8 cellular contexts compared by ENCODE assay signal in genomic region chr10:71851630-71852095, GRCh38. TPM values are rescaled to one million over a fixed set of nuclear protein-coding genes. Genes with fewer than 3 reads are reported as not detected.
A peak's percentile ranks its signal among the peaks of the same experiment; 100 is the strongest.
DNase-seq lines count a peak whose midpoint lies in the region; ATAC-seq, FAIRE-seq and TF ChIP-seq lines count a peak whose summit lies in the region.
"Not testable (repeated sequence)": the region's sequence is repeated elsewhere in the genome, so short reads cannot be mapped to it uniquely, and the experiment has no call there.

No MANE protein-coding gene starts in this region.

- not testable (repeated sequence) for TF ChIP-seq CTCF in Panc1 (IDR thresholded peaks at IDR 0.05); endothelial cell of umbilical vein (IDR thresholded peaks at IDR 0.05; ENCODE audit: extremely low read depth in 1 of 2, insufficient read depth in 1 of 2, low read depth in 1 of 2, low read length in 2 of 2); liver (IDR thresholded peaks at IDR 0.05; ENCODE audit: low read depth, low read length, missing input control); prostate gland (IDR thresholded peaks at IDR 0.05); uterus (IDR thresholded peaks at IDR 0.05)

- H3K4me3 Mint-ChIP-seq in activated naive CD4-positive, alpha-beta T cell treated with anti-CD3 and anti-CD28 coated beads, Interleukin-2, amount 10 ng/mL, durations not matched to agents 7 days and 5 days: peak overlapping the region; percentile 96

- H3K9me1 ChIP-seq in endothelial cell of umbilical vein (replicated peaks; ENCODE audit: control insufficient read depth, extremely low read depth, insufficient read depth, low read length): not testable (repeated sequence)

- DNase-seq in Panc1 (ENCODE audit: low read depth, low spot score); activated naive CD4-positive, alpha-beta T cell treated with anti-CD3 and anti-CD28 coated beads, Interleukin-2, amount 10 ng/mL, durations not matched to agents 7 days and 5 days; endothelial cell of umbilical vein (ENCODE audit: low read depth, low spot score); prostate gland (ENCODE audit: low spot score); uterus: not testable (repeated sequence)

- FAIRE-seq in endothelial cell of umbilical vein (lab: Jason Lieb, UNC): not testable (repeated sequence)

- H3K27me3 ChIP-seq in Panc1 (ENCODE audit: control insufficient read depth, insufficient read depth, low read length); endothelial cell of umbilical vein (ENCODE audit: control insufficient read depth in 2 of 2, insufficient read depth in 2 of 2, low read length in 2 of 2); liver (ENCODE audit: control insufficient read depth in 4 of 4, insufficient read depth in 4 of 4, low read length in 3 of 4); prostate gland (replicated peaks; ENCODE audit: insufficient read depth); uterus: not testable (repeated sequence)

- H3K36me3 Mint-ChIP-seq in activated naive CD4-positive, alpha-beta T cell treated with anti-CD3 and anti-CD28 coated beads, Interleukin-2, amount 10 ng/mL, durations not matched to agents 7 days and 5 days: not testable (repeated sequence)

- H2AFZ ChIP-seq in endothelial cell of umbilical vein (ENCODE audit: low read depth, low read length): peak overlapping the region; percentile 51

- H3K4me2 ChIP-seq in endothelial cell of umbilical vein (ENCODE audit: insufficient read depth, low read length): peak overlapping the region; percentile 37

- in situ Hi-C loops in Panc1 (cut with HindIII; ENCODE audit: low pct_unique_long_range_greater_than_20kb, low sequenced_read_pairs): not testable (repeated sequence)

- intact Hi-C loops in Panc1 (cut with micrococcal nuclease; ENCODE audit: unreplicated experiment); prostate gland (cut with DNase I); uterus (cut with DNase I; ENCODE audit: low total_unique reads): not testable (repeated sequence)
- intact Hi-C loops in endothelial cell of umbilical vein (cut with micrococcal nuclease): loop anchor here (1.0 to 2.0 kb wide), 2 partner anchors 9 to 45 kb away; no protein-coding TSS in a partner anchor

- H3K9me3 ChIP-seq in Panc1 (ENCODE audit: control insufficient read depth, insufficient read depth, low read depth, low read length); endothelial cell of umbilical vein (replicated peaks; ENCODE audit: control insufficient read depth, insufficient read depth, low read length); liver (ENCODE audit: control insufficient read depth in 4 of 4, low read length in 3 of 4); prostate gland; uterus: not testable (repeated sequence)

- not testable (repeated sequence) for TF ChIP-seq RAD21 in liver (IDR thresholded peaks at IDR 0.05)

- H3K27me3 Mint-ChIP-seq in activated naive CD4-positive, alpha-beta T cell treated with anti-CD3 and anti-CD28 coated beads, Interleukin-2, amount 10 ng/mL, durations not matched to agents 7 days and 5 days: peaks cover 17% of the 10 kb centered on the region

- CTCF ChIA-PET in Panc1 (lab: Charles Lee) (interaction anchor here (1.1 kb wide), 1 partner anchor 29 kb away, joined by 3 read pairs; no protein-coding TSS in a partner anchor), endothelial cell of umbilical vein (lab: Charles Lee) (interaction anchor here (1.0 to 3.6 kb wide), 5 partner anchors 9 to 45 kb away, joined by 4 to 35 read pairs (median 5); no protein-coding TSS in a partner anchor)
- CTCF ChIA-PET in activated naive CD4-positive, alpha-beta T cell treated with anti-CD3 and anti-CD28 coated beads, Interleukin-2, amount 10 ng/mL, durations not matched to agents 7 days and 5 days (lab: Charles Lee): interaction anchor here (0.8 to 1.4 kb wide), 3 partner anchors 9 to 513 kb away, joined by 3 to 5 read pairs (median 4); no protein-coding TSS in a partner anchor

- peaks cover 42% of the 10 kb centered on the region for H3K4me1 Mint-ChIP-seq in activated naive CD4-positive, alpha-beta T cell treated with anti-CD3 and anti-CD28 coated beads, Interleukin-2, amount 10 ng/mL, durations not matched to agents 7 days and 5 days

- not testable (repeated sequence) for TF ChIP-seq POLR2A in endothelial cell of umbilical vein (IDR thresholded peaks at IDR 0.05; ENCODE audit: low read depth, low read length); prostate gland (IDR thresholded peaks at IDR 0.05); uterus (IDR thresholded peaks at IDR 0.05)

- WGBS in liver: 54% methylated on average over 13 of the region's 13 CpGs
- WGBS in prostate gland: 55% methylated on average over 13 of the region's 13 CpGs

- H3K79me2 ChIP-seq in endothelial cell of umbilical vein (ENCODE audit: control insufficient read depth, insufficient read depth, low read length): peaks cover 42% of the 10 kb centered on the region

- H3K4me3 ChIP-seq in Panc1 (ENCODE audit: low read depth in 2 of 2, low read length in 2 of 2): peak overlapping the region; percentile 78 to 86
- H3K4me3 ChIP-seq in endothelial cell of umbilical vein (replicated peaks in 1 of 3; ENCODE audit: insufficient read depth in 1 of 3, low read depth in 1 of 3, low read length in 3 of 3): not testable (repeated sequence)
- H3K4me3 ChIP-seq in liver (ENCODE audit: low read depth in 1 of 3, low read length in 3 of 3): peak overlapping the region in 1 of 3 donors; percentile 7
- H3K4me3 ChIP-seq in prostate gland: peak overlapping the region; percentile 81 to 97
- H3K4me3 ChIP-seq in uterus: peak overlapping the region; percentile 65 to 88

- not testable (repeated sequence) for H3K27ac Mint-ChIP-seq in activated naive CD4-positive, alpha-beta T cell treated with anti-CD3 and anti-CD28 coated beads, Interleukin-2, amount 10 ng/mL, durations not matched to agents 7 days and 5 days

- peak overlapping the region; percentile 83 for H3K9ac ChIP-seq in endothelial cell of umbilical vein (replicated peaks; ENCODE audit: extremely low read depth, insufficient read depth, low read length)
- peak overlapping the region; percentile 39 to 66 for H3K9ac ChIP-seq in liver (ENCODE audit: low read depth in 1 of 2, low read length in 2 of 2)

- dilution Hi-C loops in endothelial cell of umbilical vein (cut with MboI; ENCODE audit: extremely low pct_ligation_motif_present, low sequenced_read_pairs): not testable (repeated sequence)

- H3K4me1 ChIP-seq in Panc1 (ENCODE audit: control insufficient read depth, insufficient read depth, low read length) (peaks cover 31% of the 10 kb centered on the region), endothelial cell of umbilical vein (ENCODE audit: control insufficient read depth, extremely low read depth, insufficient read depth, low read length) (peaks cover 17% of the 10 kb centered on the region), liver (ENCODE audit: control insufficient read depth in 4 of 4, insufficient read depth in 4 of 4, low read length in 3 of 4) (peaks cover 12 to 29% (median 19%) of the 10 kb centered on the region in 4 donors)
- not testable (repeated sequence) for H3K4me1 ChIP-seq in prostate gland (replicated peaks); uterus

- BruUV-seq in Panc1 (replicated peaks; lab: Mats Ljungman, UMichigan): TSS peak; percentile 91
- BruUV-seq in endothelial cell of umbilical vein (replicated peaks; lab: Mats Ljungman, UMichigan): TSS peak; percentile 40

- ATAC-seq in GM18502 (IDR thresholded peaks at IDR 0.05; ENCODE audit: poor library complexity, unreplicated experiment) (peak; percentile 6), HG03064 (IDR thresholded peaks at IDR 0.05; ENCODE audit: low read depth, unreplicated experiment) (peak; percentile 8), Panc1 (0 out of 2 replicates have a peak, but pooled peaks have one; percentile 1)

- H3K36me3 ChIP-seq in Panc1 (ENCODE audit: control insufficient read depth, insufficient read depth, low read length); endothelial cell of umbilical vein (ENCODE audit: control insufficient read depth in 2 of 2, extremely low read depth in 1 of 2, insufficient read depth in 2 of 2, low read length in 2 of 2); liver (ENCODE audit: control insufficient read depth in 4 of 4, insufficient read depth in 3 of 4, low read depth in 1 of 4, low read length in 3 of 4); prostate gland; uterus: not testable (repeated sequence)

- POLR2A ChIA-PET in Panc1 (lab: Charles Lee): interaction anchor here (0.8 to 3.5 kb wide), 4 partner anchors 9 to 29 kb away, joined by 3 to 33 read pairs (median 16); no protein-coding TSS in a partner anchor
- POLR2A ChIA-PET in endothelial cell of umbilical vein (lab: Charles Lee): interaction anchor here (0.6 to 3.3 kb wide), 14 partner anchors 9 to 463 kb away, joined by 3 to 44 read pairs (median 4); no protein-coding TSS in a partner anchor

- H3K27ac ChIP-seq in Panc1 (ENCODE audit: low read length) (peak overlapping the region; percentile 93), endothelial cell of umbilical vein (ENCODE audit: insufficient read depth, low read depth, low read length) (peak overlapping the region; percentile 35), liver (ENCODE audit: low read depth in 1 of 2, low read length in 2 of 2) (peak overlapping the region; percentile 99 to 100), prostate gland (peak overlapping the region; percentile 95 to 97), uterus (peak overlapping the region; percentile 92 to 100)

- H3K9me3 Mint-ChIP-seq in activated naive CD4-positive, alpha-beta T cell treated with anti-CD3 and anti-CD28 coated beads, Interleukin-2, amount 10 ng/mL, durations not matched to agents 7 days and 5 days: not testable (repeated sequence)

- not testable (repeated sequence) for H4K20me1 ChIP-seq in endothelial cell of umbilical vein (replicated peaks; ENCODE audit: control insufficient read depth, extremely low read depth, insufficient read depth, low read length)

RNA-seq across cellular contexts. Expression of gene PSAP, which starts 0.6 kb away (rescaled TPM):
- total RNA-seq in Panc1 (2021; ENCODE audit: unreplicated experiment) (3,649 TPM), endothelial cell of umbilical vein (623 and 644 TPM in 2 replicates), liver (100 to 1,000 TPM; 435 to 510 TPM), prostate gland (1,000 to 10,000 TPM; 1,144 to 1,344 TPM), uterus (100 to 1,000 TPM; 603 to 903 (median 759) TPM)
- polyA plus RNA-seq in Panc1 (2012; ENCODE audit: insufficient read length): 4,189 TPM
- polyA plus RNA-seq in endothelial cell of umbilical vein (1,415 and 1,476 TPM in 2 replicates), liver (100 to 1,000 TPM; 255 to 671 TPM)
- polyA plus RNA-seq in endothelial cell of umbilical vein (2011; cell fraction: cytosol; rRNA removed): 1,082 and 1,116 TPM in 2 replicates
- 878 and 886 TPM in 2 replicates for polyA plus RNA-seq in endothelial cell of umbilical vein (2011; cell fraction: nucleus; rRNA removed)
- 996 and 1,574 TPM in 2 replicates for polyA plus RNA-seq in endothelial cell of umbilical vein (2012)
- polyA minus RNA-seq in endothelial cell of umbilical vein: 787 and 997 TPM in 2 replicates
- 191 TPM for polyA minus RNA-seq in endothelial cell of umbilical vein (2011; cell fraction: cytosol; rRNA and poly(A)+ RNA removed)
- 216 and 227 TPM in 2 replicates for polyA minus RNA-seq in endothelial cell of umbilical vein (2011; cell fraction: nucleus; rRNA and poly(A)+ RNA removed)

Comparison
In these comparisons a context has a peak if more than half of its experiments do, and no peak if none do; other contexts are left out.
1. H3K27ac ChIP-seq: peak in every context shown above with its lines; median percentile 100 in liver; 96 in prostate gland; 96 in uterus; 93 in Panc1; 35 in endothelial cell of umbilical vein.